Comparison of ENCODE assay signal across 17 cellular contexts in the genomic region with DNA sequence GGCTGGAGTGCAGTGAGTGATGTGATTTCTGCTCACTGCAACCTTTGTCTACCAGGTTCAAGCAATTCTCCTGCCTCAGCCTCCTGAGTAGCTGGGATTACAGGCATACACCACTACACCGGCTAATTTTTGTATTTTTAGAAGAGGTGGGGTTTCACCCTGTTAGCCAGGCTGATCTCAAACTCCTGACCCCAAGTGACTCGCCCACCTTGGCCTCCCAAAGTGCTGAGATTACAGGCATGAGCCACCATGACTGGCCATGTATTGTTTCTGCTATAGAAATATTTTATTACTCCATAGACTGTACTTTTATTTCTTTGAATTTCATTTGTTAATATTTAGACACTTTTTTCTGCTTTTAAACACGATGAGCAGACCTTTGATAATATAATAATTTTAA.
DNase-seq lines count a peak whose midpoint lies in the region; ATAC-seq and TF ChIP-seq lines count a peak whose summit lies in the region.
"Had no signal": no experiment of that assay in that cellular context is flagged by ENCODE, and none has a peak within 500 bp of the region (broad histone marks: within the 10 kb centered on the region; RNA-seq: fewer than 3 reads in every experiment).

No MANE protein-coding gene starts in this region.

- POLR2A ChIA-PET in MCF 10A (lab: Yijun Ruan, JAX): no interaction called here

- CTCF ChIA-PET in MCF 10A (lab: Yijun Ruan, JAX): interaction anchor here (2.8 to 3.5 kb wide), 2 partner anchors 8 to 242 kb away, joined by 12 to 15 read pairs; no protein-coding TSS in a partner anchor

- H3K4me3 Mint-ChIP-seq in MCF 10A (ENCODE audit: unreplicated experiment): no peak overlapping the region
- H3K4me3 Mint-ChIP-seq: CD4-positive, CD25-positive, alpha-beta regulatory T cell had no signal

- H3K27me3 ChIP-seq in breast epithelium (no peaks in the 10 kb centered on the region), MG63 (no peaks in the 10 kb centered on the region), brain microvascular endothelial cell (replicated peaks) (no peaks in the 10 kb centered on the region)
- H3K27me3 ChIP-seq: BLaER1 had no signal

- intact Hi-C loops in MCF 10A (cut with micrococcal nuclease): no loop called here
- intact Hi-C loops in breast epithelium (cut with DNase I; ENCODE audit: low total_unique reads): no loop called here

- no peak for TF ChIP-seq CTCF in MCF 10A (IDR thresholded peaks at IDR 0.05; ENCODE audit: unreplicated experiment)
- TF ChIP-seq CTCF in breast epithelium (IDR thresholded peaks at IDR 0.05): no peak
- no peak for TF ChIP-seq CTCF in brain microvascular endothelial cell (IDR thresholded peaks at IDR 0.05; ENCODE audit: low read depth, low read length, missing control alignments)

- no peaks in the 10 kb centered on the region for H3K9me3 ChIP-seq in breast epithelium
- H3K9me3 ChIP-seq in MG63: no peaks in the 10 kb centered on the region; the same call in 1 of the 2 replicates
- H3K9me3 ChIP-seq: BLaER1, HAP-1 had no signal

- H3K36me3 ChIP-seq in breast epithelium (no peaks in the 10 kb centered on the region), MG63 (no peaks in the 10 kb centered on the region), brain microvascular endothelial cell (replicated peaks) (no peaks in the 10 kb centered on the region)
- H3K36me3 ChIP-seq: BLaER1, HAP-1 had no signal

- no peak overlapping the region for H3K27ac Mint-ChIP-seq in MCF 10A (ENCODE audit: low read depth, unreplicated experiment)
- H3K27ac Mint-ChIP-seq: CD4-positive, CD25-positive, alpha-beta regulatory T cell had no signal

- ATAC-seq in GM21360 (IDR thresholded peaks at IDR 0.05; ENCODE audit: unreplicated experiment): no peak

- H3K4me1 ChIP-seq in breast epithelium: no peaks in the 10 kb centered on the region
- H3K4me1 ChIP-seq: HAP-1 had no signal

- no TSS peak for BruUV-seq in MCF 10A (replicated peaks; lab: Mats Ljungman, UMichigan)

- no peak for TF ChIP-seq POLR2A in breast epithelium (IDR thresholded peaks at IDR 0.05)

- no peaks in the 10 kb centered on the region for H3K4me1 Mint-ChIP-seq in MCF 10A (ENCODE audit: insufficient read depth, unreplicated experiment)
- H3K4me1 Mint-ChIP-seq: CD4-positive, CD25-positive, alpha-beta regulatory T cell had no signal

- DNase-seq in MCF 10A (ENCODE audit: unreplicated experiment) (peak; percentile 6), breast epithelium (ENCODE audit: low spot score in 2 of 2) (no peak), MG63 (peak; percentile 68), brain microvascular endothelial cell (peak; percentile 43), NCI-H345 (lab: John Stamatoyannopoulos, UW) (no peak)
- DNase-seq in activated effector memory CD4-positive, alpha-beta T cell treated with anti-CD3 and anti-CD28 coated beads, Interleukin-2, amount 50 U/mL, for 16 hours: no peak
- DNase-seq: 8988T; AML-193; CD4-positive, CD25-positive, alpha-beta regulatory T cell; DMS53; GOT3; IMR-90; KBM-7 had no signal

- in situ Hi-C loops in brain microvascular endothelial cell (cut with HindIII; ENCODE audit: low pct_ligation_motif_present, low sequenced_read_pairs): no loop called here

- H3K27me3 Mint-ChIP-seq in MCF 10A (ENCODE audit: insufficient read depth, unreplicated experiment): peaks cover 10% of the 10 kb centered on the region

- H3K27ac ChIP-seq in breast epithelium: no peak overlapping the region
- no peak overlapping the region for H3K27ac ChIP-seq in brain microvascular endothelial cell
- H3K27ac ChIP-seq: BLaER1, HL-60 had no signal

- H3K9me3 Mint-ChIP-seq in MCF 10A (ENCODE audit: unreplicated experiment): no peaks in the 10 kb centered on the region

- H3K4me3 ChIP-seq in breast epithelium (no peak overlapping the region), MG63 (no peak overlapping the region), brain microvascular endothelial cell (ENCODE audit: low read depth, low read length) (no peak overlapping the region)
- H3K4me3 ChIP-seq: BLaER1, HAP-1 had no signal

- H3K36me3 Mint-ChIP-seq in MCF 10A (ENCODE audit: insufficient read depth, unreplicated experiment): no peaks in the 10 kb centered on the region
- H3K36me3 Mint-ChIP-seq: CD4-positive, CD25-positive, alpha-beta regulatory T cell had no signal

Comparison
In these comparisons a context has a peak if more than half of its experiments do, and no peak if none do; other contexts are left out.
1. DNase-seq: peak in MCF 10A (single experiment), MG63 (single experiment) and brain microvascular endothelial cell (single experiment); none in breast epithelium (0 of 2), NCI-H345 (single experiment) and activated effector memory CD4-positive, alpha-beta T cell treated with anti-CD3 and anti-CD28 coated beads, Interleukin-2, amount 50 U/mL, for 16 hours (single experiment).